ENCODE assay signal across 8 cellular contexts in the genomic region with DNA sequence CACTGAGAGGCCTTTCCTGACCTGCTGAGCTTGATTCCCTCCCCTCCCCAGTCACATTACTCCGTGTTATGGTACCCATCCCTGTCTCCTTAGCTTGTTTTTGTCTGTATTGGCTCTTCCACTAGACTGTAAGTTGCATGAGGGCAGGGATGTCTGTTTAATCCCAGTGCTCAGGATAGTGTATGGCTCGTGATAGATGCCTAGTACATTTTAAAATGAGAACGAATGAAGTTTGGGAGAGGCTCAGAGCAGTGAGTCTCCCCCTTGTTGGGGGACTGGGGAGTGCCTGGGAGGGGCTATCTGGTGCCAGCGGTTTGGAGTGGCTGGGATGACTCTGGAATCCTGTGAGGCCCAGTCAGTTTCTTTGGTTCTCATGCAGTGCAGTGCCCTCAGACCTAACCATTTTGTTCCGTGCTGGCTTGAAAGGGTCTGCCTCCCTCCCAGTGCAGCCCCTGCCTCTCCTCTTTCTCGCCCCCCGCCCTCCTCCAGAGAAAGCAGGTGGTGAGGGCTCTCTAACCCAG. TPM values are rescaled to one million over a fixed set of nuclear protein-coding genes. Genes with fewer than 3 reads are reported as not detected.
DNase-seq lines count a peak whose midpoint lies in the region; ATAC-seq and TF ChIP-seq lines count a peak whose summit lies in the region.

No MANE protein-coding gene starts in this region.

- H3K4me1 Mint-ChIP-seq in CD8-positive, alpha-beta memory T cell = peaks cover 88 to 99% (median 93%) of the 10 kb centered on the region in 3 donors
- peaks cover 77 to 98% (median 90%) of the 10 kb centered on the region in 3 donors for H3K4me1 Mint-ChIP-seq in T-cell
- H3K4me1 Mint-ChIP-seq in glutamatergic neuron (ENCODE audit: low read depth, unreplicated experiment) = peaks cover 47% of the 10 kb centered on the region

- H3K36me3 Mint-ChIP-seq in CD8-positive, alpha-beta memory T cell = peaks cover 6 to 13% (median 6%) of the 10 kb centered on the region in 3 donors
- H3K36me3 Mint-ChIP-seq in T-cell (peaks cover 13% of the 10 kb centered on the region), glutamatergic neuron (ENCODE audit: unreplicated experiment) (peaks cover 11% of the 10 kb centered on the region)

- peaks cover 85% of the 10 kb centered on the region for H3K4me1 ChIP-seq in CD8-positive, alpha-beta memory T cell (ENCODE audit: insufficient read depth, low read length)
- peaks cover 34% of the 10 kb centered on the region for H3K4me1 ChIP-seq in prostate gland (replicated peaks)

- peak overlapping the region in 6 of 7 donors; percentile 32 to 78 (median 66) for H3K4me3 Mint-ChIP-seq in CD8-positive, alpha-beta memory T cell
- H3K4me3 Mint-ChIP-seq in T-cell (no peak overlapping the region), glutamatergic neuron (ENCODE audit: unreplicated experiment) (peak overlapping the region; percentile 65)

- H3K27me3 Mint-ChIP-seq in CD8-positive, alpha-beta memory T cell = no peaks in the 10 kb centered on the region
- H3K27me3 Mint-ChIP-seq in T-cell (no peaks in the 10 kb centered on the region), glutamatergic neuron (ENCODE audit: unreplicated experiment) (peaks cover 18% of the 10 kb centered on the region)

- peaks cover 5% of the 10 kb centered on the region for H3K36me3 ChIP-seq in CD8-positive, alpha-beta memory T cell (ENCODE audit: insufficient read depth, low read length)
- no peaks in the 10 kb centered on the region for H3K36me3 ChIP-seq in prostate gland

- no peak for DNase-seq in CD8-positive, alpha-beta memory T cell
- DNase-seq in T-cell (no peak), glutamatergic neuron (no peak), prostate gland (ENCODE audit: low spot score) (no peak), germinal center (ENCODE audit: low spot score) (no peak), head of caudate nucleus (no peak), GM13977 (ENCODE audit: low spot score) (no peak), CD1c-positive myeloid dendritic cell (ENCODE audit: extremely low spot score) (no peak)

- TF ChIP-seq POLR2A in prostate gland (IDR thresholded peaks at IDR 0.05) = no peak

- peak overlapping the region; percentile 74 for H3K27ac ChIP-seq in CD8-positive, alpha-beta memory T cell (ENCODE audit: low read depth, low read length)
- peak overlapping the region; percentile 94 to 96 for H3K27ac ChIP-seq in prostate gland

- intact Hi-C loops in prostate gland (cut with DNase I) = no loop called here
- intact Hi-C loops in head of caudate nucleus (cut with DNase I) = no loop called here

- WGBS in prostate gland = 73% methylated on average over 7 of the region's 7 CpGs

- in situ Hi-C loops in GM13977 (cut with MboI; ENCODE audit: low pct_unique_long_range_greater_than_20kb, low sequenced_read_pairs, unreplicated experiment) = no loop called here

- no peaks in the 10 kb centered on the region for H3K27me3 ChIP-seq in CD8-positive, alpha-beta memory T cell (ENCODE audit: insufficient read depth, low read length, poor library complexity, severe bottlenecking)
- no peaks in the 10 kb centered on the region for H3K27me3 ChIP-seq in prostate gland (replicated peaks; ENCODE audit: insufficient read depth)

- POLR2A ChIA-PET in CD8-positive, alpha-beta memory T cell (lab: Charles Lee) = interaction anchor here (0.8 to 1.9 kb wide), 2 partner anchors 13 to 36 kb away, joined by 4 to 13 read pairs; a partner anchor contains a TSS
- POLR2A ChIA-PET in T-cell (lab: Charles Lee) = interaction anchor here in 1 of 2 donors (0.6 kb wide), 1 partner anchor 35 kb away, joined by 5 read pairs; a partner anchor contains a TSS

- ATAC-seq in T-cell (replicated peaks in 1 of 4) = no peak

- CTCF ChIA-PET in CD8-positive, alpha-beta memory T cell (lab: Charles Lee) = interaction anchor here (1.0 to 1.5 kb wide), 2 partner anchors 14 to 280 kb away, joined by 3 read pairs; a partner anchor contains a TSS
- CTCF ChIA-PET in T-cell (lab: Charles Lee) = no interaction called here

- peak overlapping the region; percentile 84 to 99 (median 97) for H3K27ac Mint-ChIP-seq in CD8-positive, alpha-beta memory T cell
- H3K27ac Mint-ChIP-seq in T-cell (peak overlapping the region; percentile 76 to 84), glutamatergic neuron (ENCODE audit: unreplicated experiment) (peak overlapping the region; percentile 76)

- H3K9me3 ChIP-seq in CD8-positive, alpha-beta memory T cell (ENCODE audit: low read length) = no peaks in the 10 kb centered on the region
- H3K9me3 ChIP-seq in prostate gland = no peaks in the 10 kb centered on the region

- no peak overlapping the region for H3K4me3 ChIP-seq in CD8-positive, alpha-beta memory T cell (ENCODE audit: low read length)
- H3K4me3 ChIP-seq in prostate gland = no peak overlapping the region

- TF ChIP-seq CTCF in glutamatergic neuron (IDR thresholded peaks at IDR 0.05; ENCODE audit: partially characterized antibody, unreplicated experiment) (no peak), prostate gland (IDR thresholded peaks at IDR 0.05) (no peak), GM13977 (IDR thresholded peaks at IDR 0.05; ENCODE audit: extremely low read depth, insufficient read depth, missing control alignments) (no peak)

- no peaks in the 10 kb centered on the region for H3K9me3 Mint-ChIP-seq in CD8-positive, alpha-beta memory T cell
- H3K9me3 Mint-ChIP-seq in T-cell = no peaks in the 10 kb centered on the region
- H3K9me3 Mint-ChIP-seq in glutamatergic neuron (ENCODE audit: unreplicated experiment) = peaks cover 23% of the 10 kb centered on the region

RNA-seq across cellular contexts. Expression of a gene that starts 35.5 kb away (rescaled TPM):
- total RNA-seq in CD8-positive, alpha-beta memory T cell = 100 to 1,000 TPM; 295 to 314 TPM
- 31.9 TPM for polyA plus RNA-seq in CD8-positive, alpha-beta memory T cell
- total RNA-seq in T-cell (100 to 1,000 TPM in 4 of 5 donors, 10 to 100 TPM in 1; 100.0 to 201 (median 175) TPM), glutamatergic neuron (ENCODE audit: unreplicated experiment) (975 TPM), prostate gland (100 to 1,000 TPM; 312 to 330 TPM)

Comparison
In these comparisons a context has a peak if more than half of its experiments do, and no peak if none do; other contexts are left out.
1. H3K4me3 Mint-ChIP-seq: peak in CD8-positive, alpha-beta memory T cell (6 of 7) and glutamatergic neuron (single experiment); none in T-cell (0 of 3).
2. Peak in every context shown above with its lines, with median percentiles within 50 percentile points of each other: H3K27ac Mint-ChIP-seq.